Comparison of ENCODE assay signal across 8 cellular contexts in the genomic region with DNA sequence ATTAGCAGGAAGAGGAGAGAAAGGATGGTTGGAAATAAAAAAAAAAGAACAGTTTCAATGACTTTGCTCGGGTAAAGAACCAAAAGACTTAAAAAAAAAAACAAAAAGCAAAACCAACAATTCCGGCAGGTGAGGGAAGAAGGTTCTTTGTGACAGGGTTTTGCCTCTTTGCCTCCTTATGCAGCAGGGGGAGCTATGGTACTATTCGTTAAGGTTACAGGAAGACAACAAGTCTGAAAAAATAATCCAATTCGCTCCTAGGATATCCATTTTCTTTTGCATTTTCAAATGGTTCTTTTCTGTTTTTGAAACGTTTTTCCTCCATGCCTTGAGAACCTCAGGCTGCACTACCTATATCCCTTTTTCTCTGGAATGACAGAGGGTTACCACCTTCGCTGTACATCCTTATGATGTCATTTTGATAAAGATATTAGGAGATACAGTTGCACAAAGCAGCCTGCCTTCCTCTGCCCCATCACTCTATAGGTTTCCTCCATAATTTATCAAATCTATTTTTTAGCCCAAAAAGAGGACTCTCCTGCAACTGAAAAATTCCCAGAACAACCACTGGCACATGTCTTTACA. TPM values are rescaled to one million over a fixed set of nuclear protein-coding genes. Genes with fewer than 3 reads are reported as not detected.
DNase-seq lines count a peak whose midpoint lies in the region; ATAC-seq lines count a peak whose summit lies in the region.

No MANE protein-coding gene starts in this region.

- ATAC-seq in stimulated activated naive CD8-positive, alpha-beta T cell treated with anti-CD3 and anti-CD28 coated beads, Interleukin-15, Interleukin-2, amounts not matched to agents 100 U/mL and 50 U/mL, for 24 hours, result no peak
- no peak for ATAC-seq in GM21390 (IDR thresholded peaks at IDR 0.05; ENCODE audit: unreplicated experiment)

- DNase-seq in DMS79 (lab: John Stamatoyannopoulos, UW) (peak; percentile 14), H4 (ENCODE audit: low spot score) (peak; percentile 48), NCI-H2196 (lab: John Stamatoyannopoulos, UW; ENCODE audit: unreplicated experiment) (peak; percentile 52), hepatic stellate cell (ENCODE audit: low spot score) (peak; percentile 24), KG1 (lab: John Stamatoyannopoulos, UW) (no peak)
- peak; percentile 2 for DNase-seq in activated CD4-positive, alpha-beta T cell treated with anti-CD3 and anti-CD28 coated beads, Interleukin-2, amount 50 U/mL, for 1 hour
- DNase-seq in stimulated activated naive CD8-positive, alpha-beta T cell treated with anti-CD3 and anti-CD28 coated beads, Interleukin-15, Interleukin-2, amounts not matched to agents 100 U/mL and 50 U/mL, for 24 hours, result peak; percentile 20

RNA-seq across cellular contexts. Expression of a gene that starts 55.0 kb away (rescaled TPM):
- 3.9 and 8.8 TPM in 2 replicates for total RNA-seq in H4 (2014; rRNA removed; shearing (Covaris generic))
